ENCODE assay signal across 27 cellular contexts in genomic region chr13:79540504-79540903, GRCh38.
"Had no signal": no experiment of that assay in that cellular context is flagged by ENCODE, and none has a peak within 500 bp of the region (broad histone marks: within the 10 kb centered on the region; RNA-seq: fewer than 3 reads in every experiment).

No MANE protein-coding gene starts in this region.

- H3K27me3 ChIP-seq: brain microvascular endothelial cell, colonic mucosa had no signal

- H3K4me3 ChIP-seq: colonic mucosa had no signal

- FAIRE-seq: bronchial epithelial cell had no signal

- H3K4me1 ChIP-seq: colonic mucosa had no signal

- H3K9me3 ChIP-seq: colonic mucosa had no signal

- ATAC-seq: activated CD4-positive, alpha-beta T cell treated with anti-CD3 and anti-CD28 coated beads for 36 hours; activated CD8-positive, alpha-beta memory T cell treated with anti-CD3 and anti-CD28 coated beads, Interleukin-2, amount 10 ng/mL, durations not matched to agents 7 days and 5 days; activated CD8-positive, alpha-beta T cell treated with anti-CD3 and anti-CD28 coated beads, Interleukin-2, amount 10 ng/mL, durations not matched to agents 7 days and 5 days; activated T-helper 17 cell treated with anti-CD3 and anti-CD28 coated beads, Interleukin-2, amount 50 U/mL, for 72 hours; esophagus mucosa; T-helper 17 cell had no signal

- DNase-seq: activated CD4-positive, alpha-beta memory T cell treated with anti-CD3 and anti-CD28 coated beads for 36 hours; activated CD4-positive, alpha-beta T cell treated with anti-CD3 and anti-CD28 coated beads for 36 hours; activated CD4-positive, alpha-beta T cell treated with anti-CD3 and anti-CD28 coated beads, Interleukin-2, amount 10 ng/mL, durations not matched to agents 24 days and 14 days; activated CD4-positive, CD25-positive, alpha-beta regulatory T cell; activated CD4-positive, CD25-positive, alpha-beta regulatory T cell treated with anti-CD3 and anti-CD28 coated beads, Interleukin-2, amount 50 U/mL, for 72 hours; activated CD8-positive, alpha-beta memory T cell treated with anti-CD3 and anti-CD28 coated beads, Interleukin-2, amount 10 ng/mL, durations not matched to agents 7 days and 5 days; activated CD8-positive, alpha-beta memory T cell treated with anti-CD3 and anti-CD28 coated beads, Interleukin-2, amount 50 U/mL, for 4 hours; activated CD8-positive, alpha-beta T cell treated with anti-CD3 and anti-CD28 coated beads, Interleukin-2, amount 10 ng/mL, durations not matched to agents 7 days and 5 days; activated effector memory CD4-positive, alpha-beta T cell treated with Interleukin-2 at 50 U/mL for 16 hours; activated gamma-delta T cell treated with Interleukin-2 at 50 U/mL for 16 hours; activated naive CD4-positive, alpha-beta T cell treated with anti-CD3 and anti-CD28 coated beads, Interleukin-2, amount 50 U/mL, for 16 hours; activated naive CD4-positive, alpha-beta T cell treated with Interleukin-2 at 50 U/mL for 16 hours; activated T-cell treated with anti-CD3 and anti-CD28 coated beads, Interleukin-2, amount 50 U/mL, for 1 hour; amniotic stem cell; anterior cingulate cortex; brain microvascular endothelial cell; caudate nucleus; colonic mucosa; effector memory CD4-positive, alpha-beta T cell; endodermal cell; foreskin fibroblast; head of caudate nucleus; T-helper 1 cell; T-helper 17 cell had no signal

- H3K27ac ChIP-seq: brain microvascular endothelial cell, colonic mucosa had no signal

- H3K36me3 ChIP-seq: colonic mucosa had no signal
